24 cellular contexts compared by ENCODE assay signal in the genomic region with DNA sequence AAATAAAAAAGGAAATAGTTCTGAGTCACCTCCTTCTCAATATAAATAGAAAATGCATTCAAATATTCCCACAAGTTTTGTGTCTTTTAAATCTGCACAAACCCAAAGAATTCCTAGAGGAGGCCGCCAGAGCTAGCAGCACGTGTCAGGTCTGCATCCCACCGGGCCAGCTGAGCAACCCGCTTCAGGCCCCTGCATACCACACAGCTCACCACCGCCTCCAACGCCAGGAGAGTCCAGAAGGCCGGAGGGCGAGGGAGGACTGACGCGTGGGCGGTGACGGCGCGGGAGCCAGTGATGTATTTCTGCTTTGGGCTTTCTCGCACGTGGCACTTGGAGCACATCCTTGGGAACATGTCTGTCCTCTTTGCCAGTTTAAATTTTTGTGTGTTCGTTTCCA.
DNase-seq lines count a peak whose midpoint lies in the region; TF ChIP-seq lines count a peak whose summit lies in the region.
"Had no signal": no experiment of that assay in that cellular context is flagged by ENCODE, and none has a peak within 500 bp of the region (broad histone marks: within the 10 kb centered on the region; RNA-seq: fewer than 3 reads in every experiment).

No MANE protein-coding gene starts in this region.

- no peak overlapping the region for H2BK12ac ChIP-seq in neuronal stem cell (ENCODE audit: low read length)

- H2BK120ac ChIP-seq in neuronal stem cell (ENCODE audit: low read depth, low read length): no peak overlapping the region

- H3K36me3 Mint-ChIP-seq in CD14-positive monocyte: no peaks in the 10 kb centered on the region
- H3K36me3 Mint-ChIP-seq: naive thymus-derived CD8-positive, alpha-beta T cell had no signal

- H3K4me3 ChIP-seq in astrocyte of the spinal cord (ENCODE audit: low read depth, low read length) (no peak overlapping the region), fibroblast of pulmonary artery (replicated peaks; ENCODE audit: low read depth, low read length) (no peak overlapping the region), skeletal muscle satellite cell (ENCODE audit: low read length) (no peak overlapping the region), neuronal stem cell (ENCODE audit: low read length in 2 of 2) (no peak overlapping the region)
- H3K4me3 ChIP-seq: left ventricle myocardium inferior, SJCRH30 had no signal

- H3K27me3 Mint-ChIP-seq in CD14-positive monocyte (ENCODE audit: low read depth in 3 of 3): peaks cover 0 to 13% (median 3%) of the 10 kb centered on the region in 3 donors
- H3K27me3 Mint-ChIP-seq: CD4-positive, alpha-beta T cell had no signal

- no CpG with 5 or more reads among the region's 17 CpGs for WGBS in neuronal stem cell (ENCODE audit: extremely low coverage in 2 of 2, insufficient read length in 2 of 2, insufficient replicate concordance in 1 of 2), 2 donors

- H3K79me1 ChIP-seq in neuronal stem cell (ENCODE audit: low read depth, low read length): peaks cover 4% of the 10 kb centered on the region

- H3K9me3 Mint-ChIP-seq in CD14-positive monocyte: peaks cover 0 to 12% (median 3%) of the 10 kb centered on the region in 7 donors
- H3K9me3 Mint-ChIP-seq: CD4-positive, alpha-beta T cell had no signal

- H3K4me3 Mint-ChIP-seq in CD14-positive monocyte: no peak overlapping the region
- H3K4me3 Mint-ChIP-seq: activated CD4-positive, alpha-beta T cell treated with anti-CD3 and anti-CD28 coated beads for 36 hours; CD4-positive, alpha-beta T cell; mesothelial cell of epicardium; naive thymus-derived CD8-positive, alpha-beta T cell had no signal

- peak; percentile 16 for DNase-seq in HT1080 (ENCODE audit: low read depth)
- peak; percentile 72 for DNase-seq in astrocyte of the spinal cord (ENCODE audit: low read depth, low spot score)
- DNase-seq in fibroblast of pulmonary artery (ENCODE audit: low read depth): peak; percentile 78
- DNase-seq in kidney glomerular epithelial cell (lab: John Stamatoyannopoulos, UW): no peak
- DNase-seq in HT-29 (ENCODE audit: low spot score): no peak
- DNase-seq in CD14-positive monocyte (ENCODE audit: low spot score): no peak
- no peak for DNase-seq in neuronal stem cell (ENCODE audit: low spot score)
- DNase-seq: activated CD4-positive, alpha-beta T cell treated with anti-CD3 and anti-CD28 coated beads for 36 hours; activated CD8-positive, alpha-beta memory T cell treated with anti-CD3 and anti-CD28 coated beads for 24 hours; activated T-cell treated with anti-CD3 and anti-CD28 coated beads, Interleukin-2, amount 50 U/mL, for 1 hour; CD4-positive, alpha-beta T cell; central memory CD4-positive, alpha-beta T cell; hippocampal formation; left ventricle myocardium inferior; naive thymus-derived CD8-positive, alpha-beta T cell; NCI-H1436; NCI-H510A; right cardiac atrium; SJCRH30; stimulated activated naive CD4-positive, alpha-beta T cell treated with Interleukin-2 at 50 U/mL for 16 hours; T-helper 1 cell had no signal

- H3K27me3 ChIP-seq in skeletal muscle satellite cell (ENCODE audit: control insufficient read depth, insufficient read depth, low read length): no peaks in the 10 kb centered on the region
- no peaks in the 10 kb centered on the region for H3K27me3 ChIP-seq in neuronal stem cell (ENCODE audit: control insufficient read depth in 3 of 3, insufficient read depth in 3 of 3, low read depth in 1 of 3, low read length in 3 of 3)
- H3K27me3 ChIP-seq: SJCRH30 had no signal

- H4K91ac ChIP-seq in neuronal stem cell (ENCODE audit: low read depth, low read length, poor library complexity): no peak overlapping the region

- intact Hi-C loops in CD14-positive monocyte (cut with micrococcal nuclease): no loop called here

- no peak overlapping the region for H3K18ac ChIP-seq in neuronal stem cell (ENCODE audit: low read length)

- H2AFZ ChIP-seq in neuronal stem cell (ENCODE audit: low read length): no peak overlapping the region

- no peaks in the 10 kb centered on the region for H3K9me3 ChIP-seq in skeletal muscle satellite cell (replicated peaks; ENCODE audit: low read length)
- H3K9me3 ChIP-seq in neuronal stem cell (replicated peaks in 1 of 2; ENCODE audit: control insufficient read depth in 2 of 2, insufficient read depth in 1 of 2, low read depth in 1 of 2, low read length in 2 of 2): no peaks in the 10 kb centered on the region
- H3K9me3 ChIP-seq: left ventricle myocardium inferior, SJCRH30 had no signal

- H3K4me1 ChIP-seq in skeletal muscle satellite cell (ENCODE audit: control insufficient read depth, insufficient read depth, low read length) (peaks cover 49% of the 10 kb centered on the region), neuronal stem cell (ENCODE audit: control insufficient read depth in 2 of 2, insufficient read depth in 1 of 2, low read depth in 1 of 2, low read length in 2 of 2) (peaks cover 6 to 15% of the 10 kb centered on the region in 2 donors)
- H3K4me1 ChIP-seq: left ventricle myocardium inferior, SJCRH30 had no signal

- H3K4me1 Mint-ChIP-seq in CD14-positive monocyte: peaks cover 7% of the 10 kb centered on the region

- no peak overlapping the region for H3K27ac Mint-ChIP-seq in CD14-positive monocyte
- H3K27ac Mint-ChIP-seq: activated CD4-positive, alpha-beta T cell treated with anti-CD3 and anti-CD28 coated beads for 36 hours; CD4-positive, alpha-beta T cell; mesothelial cell of epicardium; naive thymus-derived CD8-positive, alpha-beta T cell had no signal

- no peak overlapping the region for H3K23ac ChIP-seq in neuronal stem cell (ENCODE audit: low read depth, low read length, poor library complexity)

- no peak for TF ChIP-seq CTCF in astrocyte of the spinal cord (IDR thresholded peaks at IDR 0.05; ENCODE audit: low read depth, low read length)
- no peak for TF ChIP-seq CTCF in fibroblast of pulmonary artery (IDR thresholded peaks at IDR 0.05; ENCODE audit: low read length, missing control alignments)
- TF ChIP-seq CTCF in CD14-positive monocyte (IDR thresholded peaks at IDR 0.05): no peak

- H3K14ac ChIP-seq in neuronal stem cell (ENCODE audit: low read length): no peak overlapping the region

- in situ Hi-C loops in astrocyte of the spinal cord (cut with HindIII; ENCODE audit: low sequenced_read_pairs): no loop called here

- peak overlapping the region; percentile 27 for H3K4me2 ChIP-seq in skeletal muscle satellite cell (ENCODE audit: low read length)
- H3K4me2 ChIP-seq in neuronal stem cell (ENCODE audit: insufficient read depth, low read length, poor library complexity, severe bottlenecking): no peak overlapping the region

- H3K27ac ChIP-seq in neuronal stem cell (replicated peaks; ENCODE audit: low read length): no peak overlapping the region
- H3K27ac ChIP-seq: epithelial cell of prostate, left ventricle myocardium inferior, SJCRH30 had no signal

- no peak overlapping the region for H3K4ac ChIP-seq in neuronal stem cell (ENCODE audit: low read length)

- no peak overlapping the region for H2BK5ac ChIP-seq in neuronal stem cell (ENCODE audit: low read length)

- H2AK5ac ChIP-seq in neuronal stem cell (ENCODE audit: low read depth, low read length): no peak overlapping the region

- H4K8ac ChIP-seq in neuronal stem cell (ENCODE audit: low read depth, low read length): no peak overlapping the region

- H3K9ac ChIP-seq in skeletal muscle satellite cell (ENCODE audit: low read depth, low read length) (no peak overlapping the region), neuronal stem cell (ENCODE audit: low read depth, low read length, poor library complexity) (no peak overlapping the region)

- H2BK15ac ChIP-seq in neuronal stem cell (ENCODE audit: low read length): no peak overlapping the region

- H3K36me3 ChIP-seq in skeletal muscle satellite cell (ENCODE audit: insufficient read depth, low read length): no peaks in the 10 kb centered on the region
- peaks cover 0 to 4% of the 10 kb centered on the region in 2 donors for H3K36me3 ChIP-seq in neuronal stem cell (replicated peaks in 1 of 2; ENCODE audit: control insufficient read depth in 2 of 2, insufficient read depth in 2 of 2, low read length in 2 of 2)
- H3K36me3 ChIP-seq: left ventricle myocardium inferior, SJCRH30 had no signal

Comparison
In these comparisons a context has a peak if more than half of its experiments do, and no peak if none do; other contexts are left out.
1. DNase-seq: peak in HT1080 (single experiment), astrocyte of the spinal cord (single experiment) and fibroblast of pulmonary artery (single experiment); none in kidney glomerular epithelial cell (single experiment), HT-29 (single experiment), CD14-positive monocyte (single experiment) and neuronal stem cell (single experiment).